1 cellular context compared by ENCODE assay signal in genomic region chr17:57972151-57972550, GRCh38.
TF ChIP-seq lines count a peak whose summit lies in the region.

No MANE protein-coding gene starts in this region.

TF ChIP-seq in SK-N-SH, 30 proteins besides CTCF, POLR2A, EP300 and RAD21:
- no peak for TF ChIP-seq RXRA (IDR thresholded peaks at IDR 0.05; ENCODE audit: borderline replicate concordance, low read depth)
- no peak for TF ChIP-seq NFIC (IDR thresholded peaks at IDR 0.05; ENCODE audit: borderline replicate concordance)
- peak; percentile 78 for TF ChIP-seq GATA2 (CRISPR knock-in tag; IDR thresholded peaks at IDR 0.05)
- TF ChIP-seq JUND (IDR thresholded peaks at IDR 0.05) = no peak
- no peak for TF ChIP-seq RFX5 (IDR thresholded peaks at IDR 0.05; ENCODE audit: low read length)
- no peak for TF ChIP-seq MEF2A (IDR thresholded peaks at IDR 0.05; ENCODE audit: borderline replicate concordance, low read depth)
- TF ChIP-seq FOXJ3 (CRISPR knock-in tag; IDR thresholded peaks at IDR 0.05) = no peak
- no peak for TF ChIP-seq IRF3 (IDR thresholded peaks at IDR 0.05; ENCODE audit: low read depth, low read length)
- no peak for TF ChIP-seq REST (IDR thresholded peaks at IDR 0.05; ENCODE audit: low read depth, low read length)
- TF ChIP-seq CHD2 (IDR thresholded peaks at IDR 0.05; ENCODE audit: low read length, partially characterized antibody) = peak; percentile 54
- TF ChIP-seq MXI1 (IDR thresholded peaks at IDR 0.05; ENCODE audit: low read depth, low read length) = 0 out of 2 replicates have a peak, but pooled peaks have one; percentile 22
- no peak for TF ChIP-seq USF1 (IDR thresholded peaks at IDR 0.05; ENCODE audit: borderline replicate concordance, low read depth)
- peak; percentile 81; the same call in 1 of the 2 replicates for TF ChIP-seq RCOR1 (IDR thresholded peaks at IDR 0.05; ENCODE audit: low read length)
- no peak for TF ChIP-seq TAF1 (IDR thresholded peaks at IDR 0.05; ENCODE audit: borderline replicate concordance, low read depth, low read length)
TF ChIP-seq in SK-N-SH: peak in this region for 4.
